Comparison of ENCODE assay signal across 8 cellular contexts in the genomic region with DNA sequence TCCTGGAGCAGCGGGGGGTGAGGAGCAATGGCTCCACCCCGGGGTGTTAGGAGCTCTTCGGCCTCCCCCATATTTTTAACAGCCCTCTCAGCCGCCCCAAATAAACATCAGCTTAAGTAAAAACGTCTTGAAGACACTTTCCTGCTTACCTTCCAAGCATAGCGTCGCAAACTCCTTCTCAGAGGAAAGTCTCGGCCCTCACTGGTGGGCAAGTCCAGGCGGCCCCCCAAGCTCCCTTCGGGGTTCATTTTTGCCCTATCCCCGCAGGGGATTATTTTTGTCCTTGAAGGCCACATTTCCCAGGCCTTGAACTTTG. TPM values are rescaled to one million over a fixed set of nuclear protein-coding genes. Genes with fewer than 3 reads are reported as not detected.
A peak's percentile ranks its signal among the peaks of the same experiment; 100 is the strongest.
DNase-seq lines count a peak whose midpoint lies in the region; ATAC-seq and TF ChIP-seq lines count a peak whose summit lies in the region.

No MANE protein-coding gene starts in this region.

- H3K9me3 Mint-ChIP-seq in CD8-positive, alpha-beta memory T cell = peaks cover 0 to 2% (median 0%) of the 10 kb centered on the region in 5 donors
- H3K9me3 Mint-ChIP-seq in effector memory CD8-positive, alpha-beta T cell = no peaks in the 10 kb centered on the region

- TF ChIP-seq CTCF in MM.1S (IDR thresholded peaks at IDR 0.05; ENCODE audit: low read length) = no peak

- H3K27ac Mint-ChIP-seq in CD8-positive, alpha-beta memory T cell = peak overlapping the region; percentile 90 to 100 (median 99)
- peak overlapping the region; percentile 95 to 96 for H3K27ac Mint-ChIP-seq in effector memory CD8-positive, alpha-beta T cell

- POLR2A ChIA-PET in CD8-positive, alpha-beta memory T cell (lab: Charles Lee) = interaction anchor here (0.5 to 3.1 kb wide), 12 partner anchors 12 to 1260 kb away, joined by 3 to 20 read pairs (median 5); a partner anchor contains a TSS

- no peak overlapping the region for H2AFZ ChIP-seq in MM.1S (ENCODE audit: low read length)
- no peak overlapping the region for H2AFZ ChIP-seq in neuron (ENCODE audit: low read depth, low read length)

- H3K4me3 Mint-ChIP-seq in CD8-positive, alpha-beta memory T cell = peak overlapping the region; percentile 74 to 99 (median 91)
- peak overlapping the region; percentile 89 to 90 for H3K4me3 Mint-ChIP-seq in effector memory CD8-positive, alpha-beta T cell

- H3K36me3 Mint-ChIP-seq in CD8-positive, alpha-beta memory T cell = peaks cover 9 to 52% (median 12%) of the 10 kb centered on the region in 3 donors
- peaks cover 88% of the 10 kb centered on the region for H3K36me3 Mint-ChIP-seq in effector memory CD8-positive, alpha-beta T cell (ENCODE audit: insufficient read depth)

- peaks cover 57% of the 10 kb centered on the region for H3K4me1 ChIP-seq in CD8-positive, alpha-beta memory T cell (ENCODE audit: insufficient read depth, low read length)
- H3K4me1 ChIP-seq in MM.1S (ENCODE audit: low read length) = peaks cover 52% of the 10 kb centered on the region
- H3K4me1 ChIP-seq in neuron (ENCODE audit: insufficient read depth, low read length) = peaks cover 40% of the 10 kb centered on the region

- peaks cover 81% of the 10 kb centered on the region for H3K79me2 ChIP-seq in MM.1S (ENCODE audit: low read length)

- no peaks in the 10 kb centered on the region for H3K9me2 ChIP-seq in MM.1S (replicated peaks; ENCODE audit: insufficient read depth, low read length)

- H3K36me3 ChIP-seq in CD8-positive, alpha-beta memory T cell (ENCODE audit: insufficient read depth, low read length) = peaks cover 40% of the 10 kb centered on the region
- H3K36me3 ChIP-seq in MM.1S (replicated peaks; ENCODE audit: insufficient read depth, low read length) = peaks cover 14% of the 10 kb centered on the region; the same call in 1 of the 2 replicates
- peaks cover 22% of the 10 kb centered on the region for H3K36me3 ChIP-seq in neuron (ENCODE audit: insufficient read depth, low read length)

- H3K9ac ChIP-seq in MM.1S (ENCODE audit: low read length) = peak overlapping the region; percentile 100

- peak overlapping the region; percentile 96 for H3K4me3 ChIP-seq in CD8-positive, alpha-beta memory T cell (ENCODE audit: low read length)
- H3K4me3 ChIP-seq in MM.1S (ENCODE audit: low read length) (peak overlapping the region; percentile 99), neuron (ENCODE audit: low read length) (peak overlapping the region; percentile 91)

- no peaks in the 10 kb centered on the region for H3K27me3 ChIP-seq in CD8-positive, alpha-beta memory T cell (ENCODE audit: insufficient read depth, low read length, poor library complexity, severe bottlenecking)
- H3K27me3 ChIP-seq in MM.1S (replicated peaks; ENCODE audit: insufficient read depth, low read length) (no peaks in the 10 kb centered on the region), neuron (ENCODE audit: insufficient read depth, low read length) (no peaks in the 10 kb centered on the region)

- peak overlapping the region; percentile 96 for H3K27ac ChIP-seq in CD8-positive, alpha-beta memory T cell (ENCODE audit: low read depth, low read length)
- H3K27ac ChIP-seq in MM.1S (ENCODE audit: low read length) = peak overlapping the region; percentile 100

- peaks cover 54 to 67% (median 54%) of the 10 kb centered on the region in 3 donors for H3K4me1 Mint-ChIP-seq in CD8-positive, alpha-beta memory T cell
- peaks cover 39 to 54% of the 10 kb centered on the region in 2 donors for H3K4me1 Mint-ChIP-seq in effector memory CD8-positive, alpha-beta T cell (ENCODE audit: low read depth in 2 of 2)

- H3K4me2 ChIP-seq in MM.1S (ENCODE audit: low read depth, low read length) = peak overlapping the region; percentile 88

- H3K27me3 Mint-ChIP-seq in CD8-positive, alpha-beta memory T cell = peaks cover 0 to 5% of the 10 kb centered on the region in 2 donors
- no peaks in the 10 kb centered on the region for H3K27me3 Mint-ChIP-seq in effector memory CD8-positive, alpha-beta T cell

- CTCF ChIA-PET in CD8-positive, alpha-beta memory T cell (lab: Charles Lee) = interaction anchor here (0.8 to 2.6 kb wide), 7 partner anchors 10 to 104 kb away, joined by 3 to 13 read pairs (median 7); no protein-coding TSS in a partner anchor

- ATAC-seq in effector memory CD8-positive, alpha-beta T cell (replicated peaks) = no peak
- ATAC-seq in HG03280 (IDR thresholded peaks at IDR 0.05; ENCODE audit: unreplicated experiment) (no peak), GM21786 (IDR thresholded peaks at IDR 0.05; ENCODE audit: unreplicated experiment) (no peak), GM18519 (IDR thresholded peaks at IDR 0.05; ENCODE audit: low FRiP score, unreplicated experiment) (no peak), HG02798 (IDR thresholded peaks at IDR 0.05; ENCODE audit: poor library complexity, unreplicated experiment) (no peak)

- no peaks in the 10 kb centered on the region for H3K9me3 ChIP-seq in CD8-positive, alpha-beta memory T cell (ENCODE audit: low read length)
- H3K9me3 ChIP-seq in MM.1S (replicated peaks; ENCODE audit: insufficient read depth, low read length) (no peaks in the 10 kb centered on the region), neuron (ENCODE audit: low read length) (no peaks in the 10 kb centered on the region)

- peaks cover 64% of the 10 kb centered on the region for H3F3A ChIP-seq in MM.1S (ENCODE audit: insufficient read depth, low read length)

- H4K20me1 ChIP-seq in MM.1S (ENCODE audit: insufficient read depth, low read length) = peaks cover 26% of the 10 kb centered on the region; the same call in 1 of the 2 replicates

- peak in 1 of 5 donors; percentile 50 for DNase-seq in CD8-positive, alpha-beta memory T cell
- DNase-seq in MM.1S = no peak
- peak in 1 of 3 experiments; percentile 35 for DNase-seq in effector memory CD8-positive, alpha-beta T cell

RNA-seq across cellular contexts. Expression of a gene that starts 0.9 kb away (rescaled TPM):
- total RNA-seq in CD8-positive, alpha-beta memory T cell = 100 to 1,000 TPM; 101 to 107 TPM
- polyA plus RNA-seq in CD8-positive, alpha-beta memory T cell = 94.4 TPM

RNA-seq across cellular contexts. Expression of a gene that starts 41.0 kb away (rescaled TPM):
- 10 to 100 TPM; 50.2 to 52.8 TPM for total RNA-seq in CD8-positive, alpha-beta memory T cell
- 40.7 TPM for polyA plus RNA-seq in CD8-positive, alpha-beta memory T cell
